In the genomic region with DNA sequence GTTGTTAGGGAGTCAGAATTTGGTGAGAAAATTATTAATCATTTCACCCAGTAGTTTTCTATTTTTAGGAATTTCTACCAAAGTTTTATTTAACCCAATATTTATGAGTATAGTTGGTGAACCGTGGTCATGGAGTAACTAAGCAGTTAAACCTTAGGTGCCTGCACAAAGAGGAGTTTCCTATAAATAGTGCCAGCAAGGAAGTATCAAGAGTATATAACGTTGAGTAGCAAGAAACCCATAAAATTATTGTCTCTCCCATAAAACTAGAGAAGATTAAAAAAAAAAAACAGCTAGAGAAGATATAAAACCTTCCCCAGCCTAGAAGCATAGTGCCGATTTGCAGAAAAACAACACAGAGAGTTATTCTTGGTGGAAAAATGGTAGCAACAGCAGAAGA, we compare ENCODE assay signal across 28 cellular contexts.
"Had no signal": no experiment of that assay in that cellular context is flagged by ENCODE, and none has a peak within 500 bp of the region (broad histone marks: within the 10 kb centered on the region; RNA-seq: fewer than 3 reads in every experiment).

No MANE protein-coding gene starts in this region.

- FAIRE-seq: pancreas, small intestine had no signal

- H3K36me3 Mint-ChIP-seq: natural killer cell treated with Interleukin-12 subunit alpha and Interleukin-12 subunit beta and Interleukin-15 and Interleukin-18, amount 100 ng/mL, for 72 hours; stimulated activated memory B cell treated with anti-CD40 and anti-IgM and Interleukin-4, amounts not matched to agents 10 μg/mL and 1 μg/mL and 100 μg/mL, for 72 hours had no signal

- H3K4me3 Mint-ChIP-seq: naive thymus-derived CD8-positive, alpha-beta T cell; natural killer cell treated with Interleukin-12 subunit alpha and Interleukin-12 subunit beta and Interleukin-15 and Interleukin-18, amount 100 ng/mL, for 72 hours; nephron progenitor cell; neural crest cell; stimulated activated memory B cell treated with anti-CD40 and anti-IgM and Interleukin-4, amounts not matched to agents 10 μg/mL and 1 μg/mL and 100 μg/mL, for 72 hours; stimulated activated naive CD8-positive, alpha-beta T cell treated with anti-CD3 and anti-CD28 coated beads, Interleukin-15, amount 100 ng/mL, for 72 hours had no signal

- DNase-seq: naive thymus-derived CD8-positive, alpha-beta T cell; nephron progenitor cell; nucleus accumbens; pancreas; right cardiac atrium; right lobe of liver; sigmoid colon; small intestine; stimulated activated CD4-positive, alpha-beta T cell treated with anti-CD3 and anti-CD28 coated beads, Interleukin-1b, Interleukin-23, amount 100 ng/mL, for 48 hours; stimulated activated CD4-positive, alpha-beta T cell treated with anti-CD3 and anti-CD28 coated beads, Interleukin-4, amount 100 ng/mL, for 1 hour; stimulated activated CD4-positive, alpha-beta T cell treated with anti-CD3 and anti-CD28 coated beads, Interleukin-4, amount 100 ng/mL, for 4 hours; stimulated activated CD8-positive, alpha-beta memory T cell treated with anti-CD3 and anti-CD28 coated beads, Interleukin-4, amount 100 ng/mL, for 48 hours; stimulated activated naive CD4-positive, alpha-beta T cell; stimulated activated naive CD8-positive, alpha-beta T cell treated with anti-CD3 and anti-CD28 coated beads, Interleukin-15, amount 100 ng/mL, for 72 hours; stimulated activated naive CD8-positive, alpha-beta T cell treated with anti-CD3 and anti-CD28 coated beads, Interleukin-15, Interleukin-2, amounts not matched to agents 100 U/mL and 50 U/mL, for 24 hours; substantia nigra; testis; tibial artery; transverse colon; upper lobe of right lung; uterus had no signal

- H3K27me3 ChIP-seq: neutrophil, pancreas, right lobe of liver, sigmoid colon, suprapubic skin, testis, tibial artery, transverse colon, upper lobe of right lung, uterus had no signal

- H3K9me3 Mint-ChIP-seq: stimulated activated memory B cell treated with anti-CD40 and anti-IgM and Interleukin-4, amounts not matched to agents 10 μg/mL and 1 μg/mL and 100 μg/mL, for 72 hours had no signal

- H3K36me3 ChIP-seq: pancreas, prostate gland, right lobe of liver, sigmoid colon, suprapubic skin, tibial artery, transverse colon, upper lobe of right lung, uterus had no signal

- H3K4me1 ChIP-seq: pancreas, prostate gland, right lobe of liver, suprapubic skin, testis, uterus had no signal

- H3K9me3 ChIP-seq: neutrophil, pancreas, prostate gland, right lobe of liver, sigmoid colon, suprapubic skin, testis, tibial artery, transverse colon, upper lobe of right lung, uterus had no signal

- H3K4me1 Mint-ChIP-seq: naive thymus-derived CD8-positive, alpha-beta T cell; stimulated activated memory B cell treated with anti-CD40 and anti-IgM and Interleukin-4, amounts not matched to agents 10 μg/mL and 1 μg/mL and 100 μg/mL, for 72 hours; stimulated activated naive CD8-positive, alpha-beta T cell treated with anti-CD3 and anti-CD28 coated beads, Interleukin-15, amount 100 ng/mL, for 72 hours had no signal

- H3K27ac Mint-ChIP-seq: naive thymus-derived CD8-positive, alpha-beta T cell; natural killer cell treated with Interleukin-12 subunit alpha and Interleukin-12 subunit beta and Interleukin-15 and Interleukin-18, amount 100 ng/mL, for 72 hours; nephron progenitor cell; stimulated activated memory B cell treated with anti-CD40 and anti-IgM and Interleukin-4, amounts not matched to agents 10 μg/mL and 1 μg/mL and 100 μg/mL, for 72 hours; stimulated activated naive CD8-positive, alpha-beta T cell treated with anti-CD3 and anti-CD28 coated beads, Interleukin-15, amount 100 ng/mL, for 72 hours; type B pancreatic cell had no signal

- H3K27me3 Mint-ChIP-seq: natural killer cell treated with Interleukin-12 subunit alpha and Interleukin-12 subunit beta and Interleukin-15 and Interleukin-18, amount 100 ng/mL, for 72 hours; stimulated activated memory B cell treated with anti-CD40 and anti-IgM and Interleukin-4, amounts not matched to agents 10 μg/mL and 1 μg/mL and 100 μg/mL, for 72 hours; stimulated activated naive CD8-positive, alpha-beta T cell treated with anti-CD3 and anti-CD28 coated beads, Interleukin-15, amount 100 ng/mL, for 72 hours; type B pancreatic cell had no signal

- H3K4me3 ChIP-seq: pancreas, prostate gland, right lobe of liver, sigmoid colon, suprapubic skin, testis, tibial artery, transverse colon, upper lobe of right lung, uterus had no signal
